19 cellular contexts compared by ENCODE assay signal in the genomic region with DNA sequence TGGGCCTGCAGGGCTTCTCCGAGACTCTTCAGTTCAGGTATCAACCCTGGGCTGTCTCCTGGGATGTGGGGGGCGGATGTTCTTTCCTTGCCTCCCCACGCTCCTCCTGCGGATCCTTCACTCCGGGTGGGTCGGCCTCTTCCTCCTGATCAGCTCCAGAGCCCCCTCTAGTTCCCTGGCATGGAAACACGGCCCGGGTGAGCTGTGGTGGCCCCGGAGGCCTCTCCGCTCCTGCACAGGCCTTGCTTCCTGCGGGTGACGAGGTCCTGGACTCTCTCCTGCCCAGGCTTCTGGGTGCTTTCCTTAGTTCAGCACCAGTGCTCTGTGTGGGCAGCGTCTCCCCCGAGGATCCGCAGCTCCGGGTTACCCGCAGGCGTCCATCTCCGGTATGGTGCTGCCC. TPM values are rescaled to one million over a fixed set of nuclear protein-coding genes. Genes with fewer than 3 reads are reported as not detected.
"Had no signal": no experiment of that assay in that cellular context is flagged by ENCODE, and none has a peak within 500 bp of the region (broad histone marks: within the 10 kb centered on the region; RNA-seq: fewer than 3 reads in every experiment).

No MANE protein-coding gene starts in this region.

RNA-seq across cellular contexts. Expression of a gene that starts 3.9 kb away (rescaled TPM):
- total RNA-seq: activated naive CD4-positive, alpha-beta T cell treated with anti-CD3 and anti-CD28 coated beads for 36 hours; activated naive CD4-positive, alpha-beta T cell treated with anti-CD3 and anti-CD28 coated beads, Interleukin-2, amount 50 U/mL, for 72 hours; activated naive CD8-positive, alpha-beta T cell treated with anti-CD3 and anti-CD28 coated beads for 36 hours; activated naive CD8-positive, alpha-beta T cell treated with anti-CD3 and anti-CD28 coated beads, Interleukin-2, amount 10 ng/mL, durations not matched to agents 7 days and 5 days; activated T-cell treated with anti-CD3 and anti-CD28 coated beads, Interleukin-2, amount 50 U/mL, for 4 hours; activated T-cell treated with anti-CD3 and anti-CD28 coated beads, Interleukin-2, amount 50 U/mL, for 72 hours; activated T-helper 1 cell treated with anti-CD3 and anti-CD28 coated beads, Interleukin-12 subunit alpha, Interleukin-12 subunit beta, Interleukin-2, Interleukin-4 antibody, amounts not matched to agents 30 ng/mL and 10 ng/mL and 1 ng/mL, durations not matched to agents 14 hours and 24 hours and 36 hours; activated T-helper 17 cell treated with anti-CD3 and anti-CD28 coated beads, Interleukin-2, amount 50 U/mL, for 72 hours; activated T-helper 2 cell treated with anti-CD3 and anti-CD28 coated beads, Interferon-gamma antibody, Interleukin-2, Interleukin-4, amounts not matched to agents 10 μg/mL and 5 μg/mL and 100 μg/mL, durations not matched to agents 14 hours and 24 hours and 36 hours; adrenal gland; aorta; ascending aorta; astrocyte; breast epithelium; bronchial epithelial cell; cardiac muscle cell; cardiac septum; cerebellum; chondrocyte had no signal
- polyA plus RNA-seq: adrenal gland, cardiac muscle cell had no signal

RNA-seq across cellular contexts. Expression of a gene that starts 12.9 kb away (rescaled TPM):
- total RNA-seq: activated naive CD4-positive, alpha-beta T cell treated with anti-CD3 and anti-CD28 coated beads for 36 hours; activated naive CD4-positive, alpha-beta T cell treated with anti-CD3 and anti-CD28 coated beads, Interleukin-2, amount 50 U/mL, for 72 hours; activated naive CD8-positive, alpha-beta T cell treated with anti-CD3 and anti-CD28 coated beads for 36 hours; activated naive CD8-positive, alpha-beta T cell treated with anti-CD3 and anti-CD28 coated beads, Interleukin-2, amount 10 ng/mL, durations not matched to agents 7 days and 5 days; activated T-cell treated with anti-CD3 and anti-CD28 coated beads, Interleukin-2, amount 50 U/mL, for 4 hours; activated T-cell treated with anti-CD3 and anti-CD28 coated beads, Interleukin-2, amount 50 U/mL, for 72 hours; activated T-helper 1 cell treated with anti-CD3 and anti-CD28 coated beads, Interleukin-12 subunit alpha, Interleukin-12 subunit beta, Interleukin-2, Interleukin-4 antibody, amounts not matched to agents 30 ng/mL and 10 ng/mL and 1 ng/mL, durations not matched to agents 14 hours and 24 hours and 36 hours; activated T-helper 17 cell treated with anti-CD3 and anti-CD28 coated beads, Interleukin-2, amount 50 U/mL, for 72 hours; activated T-helper 2 cell treated with anti-CD3 and anti-CD28 coated beads, Interferon-gamma antibody, Interleukin-2, Interleukin-4, amounts not matched to agents 10 μg/mL and 5 μg/mL and 100 μg/mL, durations not matched to agents 14 hours and 24 hours and 36 hours; adrenal gland; aorta; ascending aorta; astrocyte; breast epithelium; bronchial epithelial cell; cardiac muscle cell; cardiac septum; cerebellum; chondrocyte had no signal
- polyA plus RNA-seq: cardiac muscle cell had no signal
